Comparison of ENCODE assay signal across 15 cellular contexts in the genomic region with DNA sequence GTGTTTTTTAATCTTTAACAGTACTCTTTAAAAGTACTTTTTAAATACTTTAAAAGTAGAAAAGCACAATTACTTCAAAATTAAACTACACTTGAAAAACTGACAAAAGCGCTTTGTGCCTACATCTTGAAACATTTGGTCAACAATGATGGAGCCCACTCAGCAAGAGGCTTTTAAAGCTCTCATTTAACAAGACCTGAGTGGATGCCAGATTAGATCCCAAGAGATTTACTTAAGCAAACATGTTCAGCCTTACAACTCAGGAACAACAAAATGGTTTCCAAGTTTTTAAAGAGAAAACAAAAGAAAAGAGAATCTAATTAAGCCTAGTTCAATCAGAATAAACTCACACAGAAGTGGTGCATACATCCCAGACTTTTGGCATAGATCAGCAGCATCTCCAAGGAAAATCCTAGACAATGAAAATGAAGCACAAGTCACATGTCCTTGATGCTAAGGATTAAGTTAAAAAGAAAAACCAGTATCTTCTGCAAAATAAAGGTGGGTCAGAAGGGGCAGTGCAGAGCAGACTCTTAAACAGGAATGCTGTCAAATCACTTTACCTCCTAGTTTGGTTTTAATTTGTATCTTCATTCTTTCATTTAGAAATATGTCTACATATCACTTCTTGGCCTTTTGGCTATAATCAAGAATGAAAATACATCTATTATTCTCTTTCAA. TPM values are rescaled to one million over a fixed set of nuclear protein-coding genes. Genes with fewer than 3 reads are reported as not detected.
DNase-seq lines count a peak whose midpoint lies in the region; ATAC-seq and TF ChIP-seq lines count a peak whose summit lies in the region.
"Had no signal": no experiment of that assay in that cellular context is flagged by ENCODE, and none has a peak within 500 bp of the region (broad histone marks: within the 10 kb centered on the region; RNA-seq: fewer than 3 reads in every experiment).

No MANE protein-coding gene starts in this region.

- no peak for TF ChIP-seq POLR2A in transverse colon (IDR thresholded peaks at IDR 0.05)

- H3K4me1 ChIP-seq in transverse colon, result peaks cover 0 to 30% (median 2%) of the 10 kb centered on the region in 4 donors

- no peaks in the 10 kb centered on the region for H3K27me3 ChIP-seq in transverse colon

- WGBS in transverse colon (ENCODE audit: low coverage in 1 of 2), 2 donors, result 93 to 100% methylated on average over 1 of the region's 1 CpG

- no peak for TF ChIP-seq EP300 in transverse colon (IDR thresholded peaks at IDR 0.05; ENCODE audit: low read depth)

- ATAC-seq in left lobe of liver (no peak), HG03045 (IDR thresholded peaks at IDR 0.05; ENCODE audit: unreplicated experiment) (no peak)
- ATAC-seq: HCT116 had no signal

- H3K27ac ChIP-seq in transverse colon, result no peak overlapping the region

- H3K4me3 ChIP-seq in AG10803 (ENCODE audit: low read length) (no peak overlapping the region), fibroblast of villous mesenchyme (ENCODE audit: low read depth, low read length) (no peak overlapping the region), transverse colon (no peak overlapping the region)

- no peaks in the 10 kb centered on the region for H3K36me3 ChIP-seq in transverse colon

- intact Hi-C loops in transverse colon (cut with DNase I; ENCODE audit: low total_unique reads), result no loop called here

- TF ChIP-seq CTCF in AG10803 (conservative IDR thresholded peaks at IDR 0.05; ENCODE audit: low read length), result no peak
- TF ChIP-seq CTCF in fibroblast of villous mesenchyme (IDR thresholded peaks at IDR 0.05; ENCODE audit: insufficient read depth, low read depth, low read length), result no peak
- TF ChIP-seq CTCF in transverse colon (IDR thresholded peaks at IDR 0.05), result no peak

- H3K9me3 ChIP-seq in transverse colon, result no peaks in the 10 kb centered on the region

- in situ Hi-C loops in transverse colon (cut with MboI; ENCODE audit: low pct_ligation_motif_present in 1 of 4, low pct_unique_long_range_greater_than_20kb in 1 of 4, low sequenced_read_pairs in 3 of 4), result no loop called here

- DNase-seq in AG10803 (ENCODE audit: low read depth), result peak; percentile 38
- DNase-seq in LHCN-M2 (ENCODE audit: low read depth), result peak; percentile 68
- peak; percentile 33 for DNase-seq in NCI-H82 treated with DMSO at 0.1 percent for 48 hours (lab: John Stamatoyannopoulos, UW; ENCODE audit: unreplicated experiment)
- peak; percentile 22 for DNase-seq in fibroblast of villous mesenchyme (ENCODE audit: low read depth)
- no peak for DNase-seq in left lobe of liver (ENCODE audit: low spot score)
- DNase-seq in transverse colon, result no peak
- DNase-seq in activated CD4-positive, CD25-positive, alpha-beta regulatory T cell (lab: John Stamatoyannopoulos, UW), result no peak
- DNase-seq: activated CD4-positive, alpha-beta T cell treated with anti-CD3 and anti-CD28 coated beads, Interleukin-2, amount 10 ng/mL, durations not matched to agents 24 days and 14 days; AML-193; mesenchymal stem cell; NCI-H146; posterior cingulate gyrus; stimulated activated CD4-positive, alpha-beta T cell treated with anti-CD3 and anti-CD28 coated beads, Interleukin-1b, Interleukin-23, amount 100 ng/mL, for 48 hours had no signal

RNA-seq across cellular contexts. Expression of a gene that starts 26.2 kb away (rescaled TPM):
- total RNA-seq in LHCN-M2 (2014; rRNA removed) (91.4 and 99.7 TPM in 2 replicates), fibroblast of villous mesenchyme (36.4 and 70.0 TPM in 2 replicates), left lobe of liver (79.8 TPM), transverse colon (10 to 100 TPM; 18.0 to 74.8 (median 41.2) TPM)
- polyA plus RNA-seq in LHCN-M2 (2012), result 80.3 TPM

Comparison
In these comparisons a context has a peak if more than half of its experiments do, and no peak if none do; other contexts are left out.
1. DNase-seq: peak in AG10803 (single experiment), LHCN-M2 (single experiment), NCI-H82 treated with DMSO at 0.1 percent for 48 hours (single experiment) and fibroblast of villous mesenchyme (single experiment); none in left lobe of liver (single experiment), transverse colon (single experiment) and activated CD4-positive, CD25-positive, alpha-beta regulatory T cell (0 of 4).